Comparison of ENCODE assay signal across 10 cellular contexts in genomic region chr11:67640021-67640757, GRCh38. TPM values are rescaled to one million over a fixed set of nuclear protein-coding genes. Genes with fewer than 3 reads are reported as not detected.
DNase-seq lines count a peak whose midpoint lies in the region; ATAC-seq and TF ChIP-seq lines count a peak whose summit lies in the region.
"Had no signal": no experiment of that assay in that cellular context is flagged by ENCODE, and none has a peak within 500 bp of the region (broad histone marks: within the 10 kb centered on the region; RNA-seq: fewer than 3 reads in every experiment).

No MANE protein-coding gene starts in this region.

- H3K79me2 ChIP-seq in KMS-11 (ENCODE audit: insufficient read depth, low read depth), result no peaks in the 10 kb centered on the region

- no peak overlapping the region for H3K9ac ChIP-seq in KMS-11

- no peaks in the 10 kb centered on the region for H4K20me1 ChIP-seq in KMS-11 (ENCODE audit: insufficient read depth)

- no peak overlapping the region for H3K4me3 ChIP-seq in KMS-11 (IDR thresholded peaks at IDR 0.05; ENCODE audit: insufficient read depth, low read depth, low read length)
- no peak overlapping the region for H3K4me3 ChIP-seq in WI38 (ENCODE audit: low read depth, low read length)
- H3K4me3 ChIP-seq in left lung, result no peak overlapping the region

- H3K4me1 ChIP-seq in KMS-11 (ENCODE audit: low read depth, poor library complexity, severe bottlenecking) (peaks cover 4% of the 10 kb centered on the region), left lung (no peaks in the 10 kb centered on the region)

- H3K36me3 ChIP-seq in KMS-11 (ENCODE audit: insufficient read depth) (no peaks in the 10 kb centered on the region), left lung (no peaks in the 10 kb centered on the region)

- TF ChIP-seq CTCF in KMS-11 (conservative IDR thresholded peaks at IDR 0.05; ENCODE audit: low read depth, low read length) (peak; percentile 71), WI38 (IDR thresholded peaks at IDR 0.05; ENCODE audit: low read depth, low read length) (peak; percentile 60), left lung (IDR thresholded peaks at IDR 0.05) (peak; percentile 50 to 55)

- ATAC-seq in central memory CD8-positive, alpha-beta T cell (replicated peaks; ENCODE audit: extremely low read depth, poor library complexity, severe bottlenecking), result peak; percentile 80
- ATAC-seq in left lung (peak; percentile 90), HG02623 (IDR thresholded peaks at IDR 0.05; ENCODE audit: unreplicated experiment) (no peak), HG03460 (IDR thresholded peaks at IDR 0.05; ENCODE audit: unreplicated experiment) (no peak)

- DNase-seq in ELF-1 (ENCODE audit: low read depth, low spot score), result peak; percentile 81
- peak; percentile 27 to 43 for DNase-seq in central memory CD8-positive, alpha-beta T cell (ENCODE audit: low spot score in 2 of 2)
- DNase-seq in left lung, result peak in 1 of 2 donors; percentile 82
- peak; percentile 33 for DNase-seq in stimulated activated CD8-positive, alpha-beta memory T cell treated with anti-CD3 and anti-CD28 coated beads, Interleukin-12 subunit alpha, Interleukin-12 subunit beta, amount 100 ng/mL, for 1 hour (ENCODE audit: low read depth)

- H3K9me3 Mint-ChIP-seq in central memory CD8-positive, alpha-beta T cell, result no peaks in the 10 kb centered on the region

- H3K27me3 ChIP-seq in KMS-11 (ENCODE audit: insufficient read depth, low read depth) (no peaks in the 10 kb centered on the region; the same call in 1 of the 2 replicates), left lung (peaks cover 0 to 31% of the 10 kb centered on the region in 2 donors)

- H3K27ac Mint-ChIP-seq in central memory CD8-positive, alpha-beta T cell (ENCODE audit: low read depth), result no peak overlapping the region

- peaks cover 2% of the 10 kb centered on the region for H3K36me3 Mint-ChIP-seq in central memory CD8-positive, alpha-beta T cell (ENCODE audit: insufficient read depth)

- intact Hi-C loops in left lung (cut with DNase I), result no loop called here

- peaks cover 0 to 6% of the 10 kb centered on the region in 2 donors for H3K9me3 ChIP-seq in left lung

- H2AFZ ChIP-seq in KMS-11 (ENCODE audit: low read depth), result peak overlapping the region; percentile 49

- no peak overlapping the region for H3K4me2 ChIP-seq in KMS-11

- no peak overlapping the region for H3K27ac ChIP-seq in KMS-11
- no peak overlapping the region for H3K27ac ChIP-seq in left lung

- H3K27me3 Mint-ChIP-seq in central memory CD8-positive, alpha-beta T cell, result no peaks in the 10 kb centered on the region

- H3K4me3 Mint-ChIP-seq in central memory CD8-positive, alpha-beta T cell, result no peak overlapping the region

- no peaks in the 10 kb centered on the region for H3K4me1 Mint-ChIP-seq in central memory CD8-positive, alpha-beta T cell

RNA-seq across cellular contexts. Expression of gene TBX10, which starts 0.6 kb away (rescaled TPM):
- not detected for total RNA-seq in left lung
- total RNA-seq: activated CD8-positive, alpha-beta memory T cell treated with anti-CD3 and anti-CD28 coated beads for 36 hours; subcutaneous adipose tissue had no signal

RNA-seq across cellular contexts. Expression of gene ACY3, which starts 10.3 kb away (rescaled TPM):
- total RNA-seq in left lung, result under 1 TPM; 0.29 to 0.61 TPM
- total RNA-seq: subcutaneous adipose tissue had no signal

RNA-seq across cellular contexts. Expression of gene NUDT8, which starts 10.5 kb away (rescaled TPM):
- total RNA-seq in left lung, result 10 to 100 TPM; 10.7 to 18.1 TPM

RNA-seq across cellular contexts. Expression of gene NDUFV1, which starts 33.5 kb away (rescaled TPM):
- total RNA-seq in left lung, result 100 to 1,000 TPM; 136 to 155 TPM

RNA-seq across cellular contexts. Expression of gene ALDH3B2, which starts 34.2 kb away (rescaled TPM):
- under 1 TPM; 0.79 to 0.94 TPM for total RNA-seq in left lung
- total RNA-seq: activated CD8-positive, alpha-beta memory T cell treated with anti-CD3 and anti-CD28 coated beads for 36 hours; subcutaneous adipose tissue had no signal

Comparison
In these comparisons a context has a peak if more than half of its experiments do, and no peak if none do; other contexts are left out.
1. ATAC-seq: peak in central memory CD8-positive, alpha-beta T cell (single experiment) and left lung (single experiment); none in HG02623 (single experiment) and HG03460 (single experiment).
2. Peak in every context shown above with its lines, with median percentiles within 50 percentile points of each other: CTCF ChIP-seq.